ENCODE assay signal across 10 cellular contexts in the genomic region with DNA sequence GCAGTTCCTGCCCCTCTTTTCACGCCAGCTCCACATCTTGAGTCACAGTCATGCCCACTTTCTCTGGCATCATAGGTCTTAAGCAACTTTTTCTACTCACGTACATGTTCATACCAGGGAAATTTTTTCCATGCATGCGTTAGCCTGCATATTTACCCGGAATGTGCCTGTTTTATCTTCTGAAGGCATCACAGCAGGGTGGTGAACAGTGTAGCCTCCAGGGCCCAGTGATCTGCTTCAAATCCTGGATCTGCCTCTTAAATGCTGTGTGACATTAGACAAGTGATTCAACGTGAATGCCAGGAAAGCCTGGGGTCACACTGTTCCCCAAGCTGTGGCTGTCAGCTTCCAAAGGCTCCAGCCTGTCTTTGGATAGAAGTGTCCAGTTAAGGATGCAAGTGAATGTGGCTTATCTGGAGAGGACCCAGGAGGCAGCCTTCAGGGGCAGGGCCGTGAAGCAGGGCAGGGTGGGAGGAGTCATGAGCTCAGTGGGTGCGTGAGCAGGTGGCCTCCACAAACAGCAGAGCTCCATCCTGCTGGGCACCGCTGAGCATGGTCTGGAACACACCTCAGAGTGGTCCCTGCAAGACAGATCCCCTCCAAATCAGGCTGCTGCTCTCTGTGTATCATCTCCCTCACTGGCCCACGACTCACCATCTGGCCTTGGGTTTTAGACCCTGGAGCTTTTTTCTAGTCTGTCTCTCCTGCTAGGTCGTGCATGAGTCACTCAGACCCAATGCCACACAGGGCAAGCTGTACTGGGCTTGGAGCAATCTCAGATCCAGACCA. TPM values are rescaled to one million over a fixed set of nuclear protein-coding genes. Genes with fewer than 3 reads are reported as not detected.
DNase-seq lines count a peak whose midpoint lies in the region; ATAC-seq and TF ChIP-seq lines count a peak whose summit lies in the region.
"Had no signal": no experiment of that assay in that cellular context is flagged by ENCODE, and none has a peak within 500 bp of the region (broad histone marks: within the 10 kb centered on the region; RNA-seq: fewer than 3 reads in every experiment).

No MANE protein-coding gene starts in this region.

- ATAC-seq in esophagus mucosa: peak; percentile 54
- ATAC-seq in HG03108 (IDR thresholded peaks at IDR 0.05; ENCODE audit: unreplicated experiment): no peak

- H3K36me3 ChIP-seq in smooth muscle cell (ENCODE audit: low read depth) (no peaks in the 10 kb centered on the region), Karpas-422 (ENCODE audit: insufficient read depth, low read length) (no peaks in the 10 kb centered on the region)

- no peak overlapping the region for H2AFZ ChIP-seq in smooth muscle cell (ENCODE audit: low read depth)
- H2AFZ ChIP-seq in Karpas-422 (ENCODE audit: low read length): no peak overlapping the region

- no peaks in the 10 kb centered on the region for H3K9me2 ChIP-seq in Karpas-422 (replicated peaks; ENCODE audit: insufficient read depth, low read length)

- H3K4me2 ChIP-seq in smooth muscle cell (no peak overlapping the region), Karpas-422 (ENCODE audit: low read depth, low read length, poor library complexity, severe bottlenecking) (no peak overlapping the region)

- H3K4me1 ChIP-seq in smooth muscle cell (ENCODE audit: low read depth) (no peaks in the 10 kb centered on the region), Karpas-422 (ENCODE audit: low read length) (peaks cover 26% of the 10 kb centered on the region)

- WGBS in smooth muscle cell (ENCODE audit: low lambda C conversion rate): 48% methylated on average over 10 of the region's 10 CpGs

- H3F3A ChIP-seq in smooth muscle cell (ENCODE audit: low read depth): no peaks in the 10 kb centered on the region

- peak overlapping the region; percentile 31 for H3K27ac ChIP-seq in smooth muscle cell (ENCODE audit: low read depth)
- no peak overlapping the region for H3K27ac ChIP-seq in Karpas-422 (ENCODE audit: low read length)

- H3K27me3 ChIP-seq in smooth muscle cell (ENCODE audit: low read depth) (no peaks in the 10 kb centered on the region), Karpas-422 (ENCODE audit: low read length) (no peaks in the 10 kb centered on the region)

- H3K9me3 ChIP-seq in smooth muscle cell (replicated peaks; ENCODE audit: low read depth): no peaks in the 10 kb centered on the region
- H3K9me3 ChIP-seq in Karpas-422 (ENCODE audit: low read length): no peaks in the 10 kb centered on the region

- TF ChIP-seq CTCF in smooth muscle cell (IDR thresholded peaks at IDR 0.05; ENCODE audit: borderline replicate concordance, insufficient read depth, poor library complexity, severe bottlenecking): no peak

- H3K4me3 ChIP-seq in smooth muscle cell (no peak overlapping the region), Karpas-422 (ENCODE audit: low read length) (no peak overlapping the region)

- no peak overlapping the region for H3K9ac ChIP-seq in smooth muscle cell (ENCODE audit: low read depth)
- no peak overlapping the region for H3K9ac ChIP-seq in Karpas-422 (ENCODE audit: low read length)

- H3K79me2 ChIP-seq in smooth muscle cell (ENCODE audit: low read depth): no peaks in the 10 kb centered on the region
- H3K79me2 ChIP-seq in Karpas-422 (ENCODE audit: low read length): no peaks in the 10 kb centered on the region

- H4K20me1 ChIP-seq in smooth muscle cell (ENCODE audit: low read depth) (no peaks in the 10 kb centered on the region), Karpas-422 (ENCODE audit: insufficient read depth, low read depth, low read length) (no peaks in the 10 kb centered on the region)

- DNase-seq in NCI-H345 (lab: John Stamatoyannopoulos, UW) (peak; percentile 55), NCI-H345 treated with DMSO at 0.1 percent for 48 hours (lab: John Stamatoyannopoulos, UW; ENCODE audit: unreplicated experiment) (no peak), NCI-H748 treated with DMSO at 0.1 percent for 48 hours (lab: John Stamatoyannopoulos, UW) (peak; percentile 39), smooth muscle cell (lab: John Stamatoyannopoulos, UW; ENCODE audit: unreplicated experiment) (no peak), DMS 273 treated with DMSO at 0.1 percent for 48 hours (lab: John Stamatoyannopoulos, UW) (no peak), Karpas-422 (no peak)
- DNase-seq: ACHN; stimulated activated CD4-positive, alpha-beta T cell treated with anti-CD3 and anti-CD28 coated beads, Interleukin-4, amount 100 ng/mL, for 24 hours had no signal

RNA-seq across cellular contexts. Expression of gene CD93, which starts 30.4 kb away (rescaled TPM):
- total RNA-seq in esophagus mucosa: 7.9 TPM
- not detected in 2 replicates for total RNA-seq in smooth muscle cell
- not detected in 2 replicates for polyA plus RNA-seq in smooth muscle cell
- total RNA-seq in Karpas-422 (2014; rRNA removed; shearing (Covaris generic); ENCODE audit: low replicate concordance): not detected in 2 replicates

Comparison
In these comparisons a context has a peak if more than half of its experiments do, and no peak if none do; other contexts are left out.
1. DNase-seq: peak in NCI-H345 (single experiment) and NCI-H748 treated with DMSO at 0.1 percent for 48 hours (single experiment); none in NCI-H345 treated with DMSO at 0.1 percent for 48 hours (single experiment), smooth muscle cell (single experiment), DMS 273 treated with DMSO at 0.1 percent for 48 hours (single experiment) and Karpas-422 (single experiment).